ENCODE assay signal across 1 cellular context in genomic region chr14:91387996-91388395, GRCh38.
TF ChIP-seq lines count a peak whose summit lies in the region.

No MANE protein-coding gene starts in this region.

TF ChIP-seq in GM12878, 131 proteins besides CTCF, POLR2A, EP300 and RAD21:
- TF ChIP-seq CREM (IDR thresholded peaks at IDR 0.05; ENCODE audit: low read depth) (no peak), ZBTB40 (IDR thresholded peaks at IDR 0.05; ENCODE audit: borderline replicate concordance) (no peak), ZNF207 (IDR thresholded peaks at IDR 0.05; ENCODE audit: borderline replicate concordance) (no peak), RFX5 (IDR thresholded peaks at IDR 0.05; ENCODE audit: low read depth, low read length) (no peak), CEBPB (IDR thresholded peaks at IDR 0.05; ENCODE audit: borderline replicate concordance in 1 of 2, low read depth in 2 of 2, low read length in 2 of 2) (no peak), NBN (IDR thresholded peaks at IDR 0.05) (no peak), BCLAF1 (IDR thresholded peaks at IDR 0.05) (no peak), WRNIP1 (IDR thresholded peaks at IDR 0.05; ENCODE audit: borderline replicate concordance, low read depth, low read length) (no peak), POLR2AphosphoS2 (IDR thresholded peaks at IDR 0.05; ENCODE audit: low read depth, low read length) (no peak), SMC3 (IDR thresholded peaks at IDR 0.05; ENCODE audit: borderline replicate concordance, low read length) (no peak), IRF4 (IDR thresholded peaks at IDR 0.05; ENCODE audit: low read depth, low read length) (no peak), FOS (IDR thresholded peaks at IDR 0.05; ENCODE audit: borderline replicate concordance, extremely low read depth, insufficient read length) (no peak), SRF (IDR thresholded peaks at IDR 0.05; ENCODE audit: low read depth in 2 of 2, low read length in 2 of 2) (no peak), E4F1 (IDR thresholded peaks at IDR 0.05; ENCODE audit: borderline replicate concordance, partially characterized antibody) (no peak), ZZZ3 (IDR thresholded peaks at IDR 0.05; ENCODE audit: control insufficient read depth, insufficient read length, low read depth) (no peak), BACH1 (IDR thresholded peaks at IDR 0.05; ENCODE audit: borderline replicate concordance) (no peak), NFIC (IDR thresholded peaks at IDR 0.05; ENCODE audit: low read depth, low read length) (no peak)
